Comparison of ENCODE assay signal across 19 cellular contexts in genomic region chr9:85264695-85265094, GRCh38.
DNase-seq lines count a peak whose midpoint lies in the region; ATAC-seq, FAIRE-seq and TF ChIP-seq lines count a peak whose summit lies in the region.
"Had no signal": no experiment of that assay in that cellular context is flagged by ENCODE, and none has a peak within 500 bp of the region (broad histone marks: within the 10 kb centered on the region; RNA-seq: fewer than 3 reads in every experiment).

No MANE protein-coding gene starts in this region.

- H2BK12ac ChIP-seq in H1 (ENCODE audit: low read depth, low read length), result 0 out of 2 replicates have a peak overlapping the region, but pooled peaks have one; percentile 43
- peak overlapping the region; percentile 59 to 92 for H2BK12ac ChIP-seq in mesenchymal stem cell (ENCODE audit: low read length in 2 of 2)
- peak overlapping the region; percentile 58 for H2BK12ac ChIP-seq in trophoblast cell (ENCODE audit: low read length)

- H2AFZ ChIP-seq in H1 (ENCODE audit: low read length) (no peak overlapping the region), mesenchymal stem cell (ENCODE audit: low read depth, low read length) (no peak overlapping the region), trophoblast cell (ENCODE audit: insufficient read depth, low read length, poor library complexity) (no peak overlapping the region)

- H3K56ac ChIP-seq in H1 (replicated peaks; ENCODE audit: insufficient read length, low read depth, low read length), result no peak overlapping the region

- H3K79me2 ChIP-seq in H1 (ENCODE audit: control insufficient read depth in 1 of 2, insufficient read depth in 2 of 2, low read length in 2 of 2) (no peaks in the 10 kb centered on the region), trophoblast cell (ENCODE audit: control insufficient read depth, insufficient read depth, low read length, poor library complexity) (no peaks in the 10 kb centered on the region)

- TF ChIP-seq POLR2A in H1 (IDR thresholded peaks at IDR 0.05; ENCODE audit: control extremely low read depth in 1 of 2, low read depth in 2 of 2, low read length in 2 of 2), result no peak

- H3K4ac ChIP-seq in H1 (replicated peaks; ENCODE audit: insufficient read length, low read depth, low read length) (no peak overlapping the region), mesenchymal stem cell (ENCODE audit: low read depth in 1 of 2, low read length in 2 of 2) (peak overlapping the region; percentile 17 to 24), trophoblast cell (ENCODE audit: low read depth, low read length) (no peak overlapping the region)

- H3K14ac ChIP-seq in H1 (ENCODE audit: insufficient read length) (no peak overlapping the region), mesenchymal stem cell (ENCODE audit: low read length in 2 of 2) (no peak overlapping the region), trophoblast cell (ENCODE audit: low read length) (peak overlapping the region; percentile 6)

- POLR2A ChIA-PET in HEK293T (lab: Yijun Ruan, JAX), result no interaction called here
- POLR2A ChIA-PET in H1 (lab: Charles Lee; ENCODE audit: partially characterized antibody), result no interaction called here

- H3K79me1 ChIP-seq in H1 (ENCODE audit: low read depth, low read length) (no peaks in the 10 kb centered on the region), mesenchymal stem cell (replicated peaks; ENCODE audit: low read length, poor library complexity, severe bottlenecking) (no peaks in the 10 kb centered on the region), trophoblast cell (ENCODE audit: low read length) (peaks cover 10% of the 10 kb centered on the region)

- H3K9ac ChIP-seq in H1 (replicated peaks in 1 of 4; ENCODE audit: extremely low read depth in 1 of 4, low read depth in 3 of 4, low read length in 3 of 4), result no peak overlapping the region
- H3K9ac ChIP-seq in mesenchymal stem cell (ENCODE audit: low read length), result no peak overlapping the region
- no peak overlapping the region for H3K9ac ChIP-seq in trophoblast cell (ENCODE audit: low read length)

- H3K23me2 ChIP-seq in H1 (ENCODE audit: low read depth, low read length), result no peaks in the 10 kb centered on the region

- CTCF ChIA-PET in HEK293T (lab: Yijun Ruan, JAX) (no interaction called here), H1 (lab: Charles Lee; ENCODE audit: partially characterized antibody) (interaction anchor here (1.1 to 2.7 kb wide), 2 partner anchors 122 to 567 kb away, joined by 4 to 11 read pairs; no protein-coding TSS in a partner anchor)

- no peak overlapping the region for H3K27ac ChIP-seq in H1 (ENCODE audit: low read depth, low read length)
- no peak overlapping the region for H3K27ac ChIP-seq in mesenchymal stem cell (ENCODE audit: low read length, poor library complexity, severe bottlenecking)
- H3K27ac ChIP-seq in trophoblast cell (ENCODE audit: low read depth, low read length), result peak overlapping the region; percentile 9

- H2BK120ac ChIP-seq in H1 (replicated peaks; ENCODE audit: low read depth, low read length) (no peak overlapping the region), mesenchymal stem cell (ENCODE audit: low read depth, low read length) (no peak overlapping the region), trophoblast cell (ENCODE audit: insufficient read depth, low read length, poor library complexity) (peak overlapping the region; percentile 28)

- H2BK5ac ChIP-seq in H1 (ENCODE audit: low read depth, low read length) (no peak overlapping the region), mesenchymal stem cell (ENCODE audit: low read depth, low read length, poor library complexity, severe bottlenecking) (no peak overlapping the region), trophoblast cell (ENCODE audit: low read depth, low read length, poor library complexity) (no peak overlapping the region)

- no peak for ATAC-seq in HG02798 (IDR thresholded peaks at IDR 0.05; ENCODE audit: poor library complexity, unreplicated experiment)
- ATAC-seq in HG03135 (IDR thresholded peaks at IDR 0.05; ENCODE audit: unreplicated experiment), result no peak

- no peak for FAIRE-seq in H1 (lab: Jason Lieb, UNC)
- FAIRE-seq: D721Med, G401.6, GM12892, GM18507 had no signal

- no peaks in the 10 kb centered on the region for H4K20me1 ChIP-seq in H1 (replicated peaks in 1 of 2; ENCODE audit: control insufficient read depth in 1 of 2, insufficient read depth in 2 of 2, low read length in 2 of 2)

- no peak overlapping the region for H2BK20ac ChIP-seq in H1 (ENCODE audit: low read length)

- H3K27me3 ChIP-seq in H1 (replicated peaks in 1 of 4; ENCODE audit: control insufficient read depth in 3 of 4, extremely low read depth in 1 of 4, insufficient read depth in 3 of 4, low read length in 3 of 4) (no peaks in the 10 kb centered on the region), mesenchymal stem cell (ENCODE audit: control insufficient read depth in 1 of 2, insufficient read depth in 1 of 2, low read length in 2 of 2) (peaks cover 0 to 13% of the 10 kb centered on the region in 2 experiments), trophoblast cell (ENCODE audit: insufficient read depth, low read length) (no peaks in the 10 kb centered on the region)
- H3K27me3 ChIP-seq: BE2C had no signal

- H4K91ac ChIP-seq in H1 (replicated peaks; ENCODE audit: insufficient read length, low read length), result no peak overlapping the region
- H4K91ac ChIP-seq in mesenchymal stem cell (ENCODE audit: low read length), result peak overlapping the region; percentile 43
- peak overlapping the region; percentile 17 for H4K91ac ChIP-seq in trophoblast cell (ENCODE audit: low read depth, low read length)

- H2BK15ac ChIP-seq in H1 (ENCODE audit: low read length) (peak overlapping the region; percentile 97; the same call in 1 of the 2 replicates), mesenchymal stem cell (ENCODE audit: low read depth, poor library complexity, severe bottlenecking) (no peak overlapping the region)

- no peak for TF ChIP-seq EP300 in H1 (IDR thresholded peaks at IDR 0.05; ENCODE audit: borderline replicate concordance in 1 of 2, low read depth in 2 of 2, low read length in 2 of 2)

- no peak for TF ChIP-seq RAD21 in H1 (IDR thresholded peaks at IDR 0.05 in 1 of 2, conservative IDR thresholded peaks at IDR 0.05 in 1 of 2; ENCODE audit: low read depth in 2 of 2, low read length in 2 of 2)

- TF ChIP-seq CTCF in H1 (IDR thresholded peaks at IDR 0.05; ENCODE audit: control extremely low read depth in 1 of 3, insufficient read depth in 1 of 3, low read depth in 1 of 3, low read length in 3 of 3), result no peak

- no peaks in the 10 kb centered on the region for H3K36me3 ChIP-seq in H1 (ENCODE audit: control insufficient read depth in 2 of 4, insufficient read depth in 4 of 4, low read length in 3 of 4)
- H3K36me3 ChIP-seq in mesenchymal stem cell (ENCODE audit: control insufficient read depth in 1 of 2, insufficient read depth in 2 of 2, low read depth in 1 of 2, low read length in 2 of 2), result no peaks in the 10 kb centered on the region
- H3K36me3 ChIP-seq in trophoblast cell (ENCODE audit: control insufficient read depth in 1 of 2, insufficient read depth in 2 of 2, low read length in 2 of 2), result no peaks in the 10 kb centered on the region
- H3K36me3 ChIP-seq: BE2C had no signal

- peaks cover 2 to 7% (median 5%) of the 10 kb centered on the region in 4 experiments; a peak in 5 of 7 replicates for H3K4me1 ChIP-seq in H1 (replicated peaks in 1 of 4; ENCODE audit: control insufficient read depth in 3 of 4, insufficient read depth in 4 of 4, low read length in 3 of 4)
- H3K4me1 ChIP-seq in mesenchymal stem cell (ENCODE audit: control insufficient read depth, insufficient read depth, low read depth, low read length), result no peaks in the 10 kb centered on the region
- peaks cover 2 to 10% of the 10 kb centered on the region in 2 experiments for H3K4me1 ChIP-seq in trophoblast cell (ENCODE audit: control insufficient read depth in 1 of 2, insufficient read depth in 2 of 2, low read length in 2 of 2)
- H3K4me1 ChIP-seq: BE2C, Caco-2 had no signal

- 0 out of 2 replicates have a peak overlapping the region, but pooled peaks have one; percentile 58 for H2AK5ac ChIP-seq in H1 (ENCODE audit: low read depth, low read length)
- H2AK5ac ChIP-seq in mesenchymal stem cell (ENCODE audit: low read length, severe bottlenecking), result no peak overlapping the region
- no peak overlapping the region for H2AK5ac ChIP-seq in trophoblast cell (ENCODE audit: low read length)

- no peak overlapping the region for H3K18ac ChIP-seq in H1 (ENCODE audit: extremely low read depth, low read length)
- peak overlapping the region; percentile 28 to 42 for H3K18ac ChIP-seq in mesenchymal stem cell (ENCODE audit: low read depth in 1 of 2, low read length in 2 of 2)
- H3K18ac ChIP-seq in trophoblast cell (ENCODE audit: low read length), result no peak overlapping the region

- no peaks in the 10 kb centered on the region; a peak in 1 of 4 replicates for H3K9me3 ChIP-seq in H1 (ENCODE audit: insufficient read depth in 2 of 2, low read depth in 1 of 2, low read length in 1 of 2)
- no peaks in the 10 kb centered on the region for H3K9me3 ChIP-seq in mesenchymal stem cell (ENCODE audit: control insufficient read depth, low read length)
- no peaks in the 10 kb centered on the region for H3K9me3 ChIP-seq in trophoblast cell (ENCODE audit: insufficient read depth, low read depth, low read length)
- H3K9me3 ChIP-seq: Caco-2 had no signal

- no peak overlapping the region for H3K4me2 ChIP-seq in H1 (ENCODE audit: insufficient read depth in 1 of 2, low read depth in 2 of 2, low read length in 2 of 2)
- no peak overlapping the region for H3K4me2 ChIP-seq in mesenchymal stem cell (ENCODE audit: low read length, poor library complexity, severe bottlenecking)
- no peak overlapping the region for H3K4me2 ChIP-seq in trophoblast cell (ENCODE audit: low read length)

- no peak overlapping the region for H4K12ac ChIP-seq in trophoblast cell (ENCODE audit: low read depth, low read length)

- H4K5ac ChIP-seq in H1 (ENCODE audit: insufficient read length, low read depth, low read length), result no peak overlapping the region

- H3K4me3 ChIP-seq in H1 (ENCODE audit: extremely low read depth in 1 of 4, insufficient read depth in 2 of 4, low read depth in 3 of 4, low read length in 4 of 4) (no peak overlapping the region), mesenchymal stem cell (ENCODE audit: insufficient read depth in 1 of 2, low read depth in 1 of 2, low read length in 2 of 2) (no peak overlapping the region), trophoblast cell (ENCODE audit: low read depth, low read length) (no peak overlapping the region)

- no peak overlapping the region for H4K8ac ChIP-seq in H1 (ENCODE audit: extremely low read depth, insufficient read depth, low read length)
- H4K8ac ChIP-seq in mesenchymal stem cell (ENCODE audit: low read length), result no peak overlapping the region
- H4K8ac ChIP-seq in trophoblast cell (ENCODE audit: low read depth, low read length), result no peak overlapping the region

- DNase-seq in HEK293T (ENCODE audit: extremely low spot score) (no peak), H1 (ENCODE audit: low read depth in 1 of 2, low spot score in 2 of 2) (no peak), mesenchymal stem cell (no peak), trophoblast cell (no peak), NCI-H1092 (lab: John Stamatoyannopoulos, UW) (no peak), NCI-H2171 treated with DMSO at 0.1 percent for 48 hours (lab: John Stamatoyannopoulos, UW) (no peak)
- DNase-seq: BE2C; C1 segment of cervical spinal cord; Caco-2; CD4-positive, alpha-beta T cell; GOT3; H9; KG1 had no signal

- H3K23ac ChIP-seq in H1 (ENCODE audit: insufficient read length), result no peak overlapping the region
- no peak overlapping the region for H3K23ac ChIP-seq in mesenchymal stem cell (ENCODE audit: low read length in 2 of 2)
- no peak overlapping the region for H3K23ac ChIP-seq in trophoblast cell (ENCODE audit: low read length)

Comparison
In these comparisons a context has a peak if more than half of its experiments do, and no peak if none do; other contexts are left out.
1. H3K18ac ChIP-seq: peak in mesenchymal stem cell (2 of 2); none in H1 (single experiment) and trophoblast cell (single experiment).
2. H3K4ac ChIP-seq: peak in mesenchymal stem cell (2 of 2); none in H1 (single experiment) and trophoblast cell (single experiment).
3. Peak in every context shown above with its lines, with median percentiles within 50 percentile points of each other: H2BK12ac ChIP-seq.